10 cellular contexts compared by ENCODE assay signal in the genomic region with DNA sequence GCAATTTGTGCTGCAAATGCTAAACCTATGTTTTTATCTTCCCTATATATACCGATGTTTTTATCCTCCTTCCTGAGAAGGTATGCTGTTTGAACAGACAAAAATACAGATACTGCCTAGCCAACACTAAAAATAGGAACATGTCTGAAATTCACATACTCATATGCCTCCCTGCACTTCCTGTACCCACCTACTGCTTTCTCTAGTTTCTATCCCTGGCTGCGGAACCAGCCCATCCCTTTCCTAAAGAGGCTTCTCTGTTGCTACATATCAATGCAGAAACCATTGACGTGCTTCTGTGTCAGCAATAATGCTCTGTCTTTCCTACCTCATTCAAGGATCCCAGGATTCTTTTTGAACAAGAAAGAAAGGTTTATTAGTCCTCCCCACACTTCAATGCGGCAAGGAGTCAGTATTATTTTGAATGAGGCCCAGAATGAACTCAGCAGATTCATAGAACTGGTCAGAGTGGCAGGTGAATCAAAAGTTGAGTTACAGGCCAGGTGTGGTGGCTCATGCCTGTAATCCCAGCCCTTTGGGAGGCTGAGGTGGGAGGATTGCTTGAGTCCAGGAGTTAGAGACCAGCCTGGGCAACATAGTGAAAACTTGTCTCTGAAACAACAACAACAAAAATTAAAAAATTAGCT.
DNase-seq lines count a peak whose midpoint lies in the region; ATAC-seq lines count a peak whose summit lies in the region.
"Had no signal": no experiment of that assay in that cellular context is flagged by ENCODE, and none has a peak within 500 bp of the region (broad histone marks: within the 10 kb centered on the region; RNA-seq: fewer than 3 reads in every experiment).

No MANE protein-coding gene starts in this region.

- no peaks in the 10 kb centered on the region for H3K27me3 Mint-ChIP-seq in effector memory CD8-positive, alpha-beta T cell
- H3K27me3 Mint-ChIP-seq in T-helper 17 cell, result no peaks in the 10 kb centered on the region
- H3K27me3 Mint-ChIP-seq: activated naive CD8-positive, alpha-beta T cell treated with anti-CD3 and anti-CD28 coated beads, Interleukin-2, amount 10 ng/mL, durations not matched to agents 7 days and 5 days had no signal

- DNase-seq in inferior parietal cortex (ENCODE audit: extremely low spot score), result peak; percentile 29
- DNase-seq in effector memory CD8-positive, alpha-beta T cell, result no peak
- DNase-seq in T-helper 17 cell, result no peak
- no peak for DNase-seq in NCI-H1048 (lab: John Stamatoyannopoulos, UW)
- DNase-seq: activated naive CD8-positive, alpha-beta T cell treated with anti-CD3 and anti-CD28 coated beads, Interleukin-2, amount 10 ng/mL, durations not matched to agents 7 days and 5 days; heart right ventricle had no signal

- H3K9me3 ChIP-seq in T-helper 17 cell (ENCODE audit: control insufficient read depth, low read length, poor library complexity, severe bottlenecking), result no peaks in the 10 kb centered on the region

- H3K36me3 Mint-ChIP-seq in effector memory CD8-positive, alpha-beta T cell (ENCODE audit: insufficient read depth), result no peaks in the 10 kb centered on the region
- peaks cover 4% of the 10 kb centered on the region for H3K36me3 Mint-ChIP-seq in T-helper 17 cell (ENCODE audit: low read depth)
- H3K36me3 Mint-ChIP-seq: activated naive CD8-positive, alpha-beta T cell treated with anti-CD3 and anti-CD28 coated beads, Interleukin-2, amount 10 ng/mL, durations not matched to agents 7 days and 5 days had no signal

- no peaks in the 10 kb centered on the region for H3K9me3 Mint-ChIP-seq in effector memory CD8-positive, alpha-beta T cell

- H3K4me3 Mint-ChIP-seq in effector memory CD8-positive, alpha-beta T cell, result no peak overlapping the region
- no peak overlapping the region for H3K4me3 Mint-ChIP-seq in T-helper 17 cell
- H3K4me3 Mint-ChIP-seq: activated naive CD8-positive, alpha-beta T cell treated with anti-CD3 and anti-CD28 coated beads, Interleukin-2, amount 10 ng/mL, durations not matched to agents 7 days and 5 days had no signal

- H3K27ac Mint-ChIP-seq in effector memory CD8-positive, alpha-beta T cell, result no peak overlapping the region
- no peak overlapping the region for H3K27ac Mint-ChIP-seq in T-helper 17 cell
- H3K27ac Mint-ChIP-seq: activated naive CD8-positive, alpha-beta T cell treated with anti-CD3 and anti-CD28 coated beads, Interleukin-2, amount 10 ng/mL, durations not matched to agents 7 days and 5 days had no signal

- ATAC-seq in GM18520 (IDR thresholded peaks at IDR 0.05; ENCODE audit: unreplicated experiment) (peak; percentile 65), GM21528 (IDR thresholded peaks at IDR 0.05; ENCODE audit: low FRiP score, unreplicated experiment) (peak; percentile 84), HG03469 (IDR thresholded peaks at IDR 0.05; ENCODE audit: unreplicated experiment) (peak; percentile 92), HG02840 (IDR thresholded peaks at IDR 0.05; ENCODE audit: low FRiP score, unreplicated experiment) (no peak), T-helper 17 cell (no peak)
- ATAC-seq in effector memory CD8-positive, alpha-beta T cell (replicated peaks), result no peak

- H3K4me1 Mint-ChIP-seq in effector memory CD8-positive, alpha-beta T cell (ENCODE audit: low read depth in 2 of 2), result peaks cover 0 to 2% of the 10 kb centered on the region in 2 donors
- H3K4me1 Mint-ChIP-seq in T-helper 17 cell, result peaks cover 8% of the 10 kb centered on the region

Comparison
In these comparisons a context has a peak if more than half of its experiments do, and no peak if none do; other contexts are left out.
1. ATAC-seq: peak in GM18520 (single experiment), GM21528 (single experiment) and HG03469 (single experiment); none in HG02840 (single experiment), effector memory CD8-positive, alpha-beta T cell (single experiment) and T-helper 17 cell (single experiment).